1 cellular context compared by ENCODE assay signal in genomic region chr3:45665101-45665572, GRCh38.
A peak's percentile ranks its signal among the peaks of the same experiment; 100 is the strongest.
TF ChIP-seq lines count a peak whose summit lies in the region.

No MANE protein-coding gene starts in this region.

TF ChIP-seq in K562, 482 proteins besides CTCF, POLR2A, EP300 and RAD21 (continued from another document and continues in another):
- TF ChIP-seq, protein P1, sequence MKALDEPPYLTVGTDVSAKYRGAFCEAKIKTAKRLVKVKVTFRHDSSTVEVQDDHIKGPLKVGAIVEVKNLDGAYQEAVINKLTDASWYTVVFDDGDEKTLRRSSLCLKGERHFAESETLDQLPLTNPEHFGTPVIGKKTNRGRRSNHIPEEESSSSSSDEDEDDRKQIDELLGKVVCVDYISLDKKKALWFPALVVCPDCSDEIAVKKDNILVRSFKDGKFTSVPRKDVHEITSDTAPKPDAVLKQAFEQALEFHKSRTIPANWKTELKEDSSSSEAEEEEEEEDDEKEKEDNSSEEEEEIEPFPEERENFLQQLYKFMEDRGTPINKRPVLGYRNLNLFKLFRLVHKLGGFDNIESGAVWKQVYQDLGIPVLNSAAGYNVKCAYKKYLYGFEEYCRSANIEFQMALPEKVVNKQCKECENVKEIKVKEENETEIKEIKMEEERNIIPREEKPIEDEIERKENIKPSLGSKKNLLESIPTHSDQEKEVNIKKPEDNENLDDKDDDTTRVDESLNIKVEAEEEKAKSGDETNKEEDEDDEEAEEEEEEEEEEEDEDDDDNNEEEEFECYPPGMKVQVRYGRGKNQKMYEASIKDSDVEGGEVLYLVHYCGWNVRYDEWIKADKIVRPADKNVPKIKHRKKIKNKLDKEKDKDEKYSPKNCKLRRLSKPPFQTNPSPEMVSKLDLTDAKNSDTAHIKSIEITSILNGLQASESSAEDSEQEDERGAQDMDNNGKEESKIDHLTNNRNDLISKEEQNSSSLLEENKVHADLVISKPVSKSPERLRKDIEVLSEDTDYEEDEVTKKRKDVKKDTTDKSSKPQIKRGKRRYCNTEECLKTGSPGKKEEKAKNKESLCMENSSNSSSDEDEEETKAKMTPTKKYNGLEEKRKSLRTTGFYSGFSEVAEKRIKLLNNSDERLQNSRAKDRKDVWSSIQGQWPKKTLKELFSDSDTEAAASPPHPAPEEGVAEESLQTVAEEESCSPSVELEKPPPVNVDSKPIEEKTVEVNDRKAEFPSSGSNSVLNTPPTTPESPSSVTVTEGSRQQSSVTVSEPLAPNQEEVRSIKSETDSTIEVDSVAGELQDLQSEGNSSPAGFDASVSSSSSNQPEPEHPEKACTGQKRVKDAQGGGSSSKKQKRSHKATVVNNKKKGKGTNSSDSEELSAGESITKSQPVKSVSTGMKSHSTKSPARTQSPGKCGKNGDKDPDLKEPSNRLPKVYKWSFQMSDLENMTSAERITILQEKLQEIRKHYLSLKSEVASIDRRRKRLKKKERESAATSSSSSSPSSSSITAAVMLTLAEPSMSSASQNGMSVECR (CRISPR knock-in tag; IDR thresholded peaks at IDR 0.05) = no peak
- TF ChIP-seq SAFB (IDR thresholded peaks at IDR 0.05; ENCODE audit: borderline replicate concordance, low read depth, low read length) (no peak), L3MBTL2 (IDR thresholded peaks at IDR 0.05) (peak; percentile 36; the same call in 1 of the 2 replicates), ZSCAN32 (CRISPR knock-in tag; IDR thresholded peaks at IDR 0.05) (no peak), SNRNP70 (optimal IDR thresholded peaks at IDR 0.05; ENCODE audit: low read depth, low read length) (no peak), SAP30 (IDR thresholded peaks at IDR 0.05; ENCODE audit: borderline replicate concordance, insufficient read depth, low read depth, low read length, poor library complexity, severe bottlenecking) (no peak), HSF4 (CRISPR knock-in tag; IDR thresholded peaks at IDR 0.05; ENCODE audit: borderline replicate concordance) (no peak), STAG1 (CRISPR knock-in tag; IDR thresholded peaks at IDR 0.05; ENCODE audit: borderline replicate concordance) (peak; percentile 35; the same call in 1 of the 2 replicates), HDAC6 (IDR thresholded peaks at IDR 0.05; ENCODE audit: low read depth, low read length) (no peak), PCBP1 (IDR thresholded peaks at IDR 0.05; ENCODE audit: low read depth, low read length, poor library complexity, severe bottlenecking) (no peak), MCM7 (IDR thresholded peaks at IDR 0.05) (no peak), ZNF668 (CRISPR knock-in tag; IDR thresholded peaks at IDR 0.05) (no peak), E4F1 (CRISPR knock-in tag; IDR thresholded peaks at IDR 0.05; ENCODE audit: borderline replicate concordance) (no peak), ZNF134 (CRISPR knock-in tag; conservative IDR thresholded peaks at IDR 0.05) (no peak), SMC3 (conservative IDR thresholded peaks at IDR 0.05; ENCODE audit: insufficient read depth, low read depth, low read length) (peak; percentile 75), RUNX1 (IDR thresholded peaks at IDR 0.05; ENCODE audit: low read depth) (no peak), PCBP2 (IDR thresholded peaks at IDR 0.05; ENCODE audit: low read depth, low read length, poor library complexity, severe bottlenecking) (no peak), RB1 (IDR thresholded peaks at IDR 0.05; ENCODE audit: low read depth) (0 out of 2 replicates have a peak, but pooled peaks have one; percentile 22), ZNF408 (CRISPR knock-in tag; IDR thresholded peaks at IDR 0.05; ENCODE audit: low read depth) (no peak), ZBTB1 (CRISPR knock-in tag; IDR thresholded peaks at IDR 0.05; ENCODE audit: borderline replicate concordance, low read depth) (no peak), RBFOX2 (IDR thresholded peaks at IDR 0.05; ENCODE audit: low read depth, low read length) (no peak), DDX20 (tag; IDR thresholded peaks at IDR 0.05; ENCODE audit: low read depth) (no peak), MXD1 (CRISPR knock-in tag; IDR thresholded peaks at IDR 0.05; ENCODE audit: borderline replicate concordance, poor library complexity, severe bottlenecking) (no peak), ZNF609 (CRISPR knock-in tag; IDR thresholded peaks at IDR 0.05; ENCODE audit: borderline replicate concordance) (no peak), HMG20B (CRISPR knock-in tag; IDR thresholded peaks at IDR 0.05) (no peak)
- TF ChIP-seq, protein P2, sequence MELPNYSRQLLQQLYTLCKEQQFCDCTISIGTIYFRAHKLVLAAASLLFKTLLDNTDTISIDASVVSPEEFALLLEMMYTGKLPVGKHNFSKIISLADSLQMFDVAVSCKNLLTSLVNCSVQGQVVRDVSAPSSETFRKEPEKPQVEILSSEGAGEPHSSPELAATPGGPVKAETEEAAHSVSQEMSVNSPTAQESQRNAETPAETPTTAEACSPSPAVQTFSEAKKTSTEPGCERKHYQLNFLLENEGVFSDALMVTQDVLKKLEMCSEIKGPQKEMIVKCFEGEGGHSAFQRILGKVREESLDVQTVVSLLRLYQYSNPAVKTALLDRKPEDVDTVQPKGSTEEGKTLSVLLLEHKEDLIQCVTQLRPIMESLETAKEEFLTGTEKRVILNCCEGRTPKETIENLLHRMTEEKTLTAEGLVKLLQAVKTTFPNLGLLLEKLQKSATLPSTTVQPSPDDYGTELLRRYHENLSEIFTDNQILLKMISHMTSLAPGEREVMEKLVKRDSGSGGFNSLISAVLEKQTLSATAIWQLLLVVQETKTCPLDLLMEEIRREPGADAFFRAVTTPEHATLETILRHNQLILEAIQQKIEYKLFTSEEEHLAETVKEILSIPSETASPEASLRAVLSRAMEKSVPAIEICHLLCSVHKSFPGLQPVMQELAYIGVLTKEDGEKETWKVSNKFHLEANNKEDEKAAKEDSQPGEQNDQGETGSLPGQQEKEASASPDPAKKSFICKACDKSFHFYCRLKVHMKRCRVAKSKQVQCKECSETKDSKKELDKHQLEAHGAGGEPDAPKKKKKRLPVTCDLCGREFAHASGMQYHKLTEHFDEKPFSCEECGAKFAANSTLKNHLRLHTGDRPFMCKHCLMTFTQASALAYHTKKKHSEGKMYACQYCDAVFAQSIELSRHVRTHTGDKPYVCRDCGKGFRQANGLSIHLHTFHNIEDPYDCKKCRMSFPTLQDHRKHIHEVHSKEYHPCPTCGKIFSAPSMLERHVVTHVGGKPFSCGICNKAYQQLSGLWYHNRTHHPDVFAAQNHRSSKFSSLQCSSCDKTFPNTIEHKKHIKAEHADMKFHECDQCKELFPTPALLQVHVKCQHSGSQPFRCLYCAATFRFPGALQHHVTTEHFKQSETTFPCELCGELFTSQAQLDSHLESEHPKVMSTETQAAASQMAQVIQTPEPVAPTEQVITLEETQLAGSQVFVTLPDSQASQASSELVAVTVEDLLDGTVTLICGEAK (IDR thresholded peaks at IDR 0.05) = no peak
- TF ChIP-seq, protein P2 (CRISPR knock-in tag; IDR thresholded peaks at IDR 0.05) = no peak
- TF ChIP-seq, protein P3, sequence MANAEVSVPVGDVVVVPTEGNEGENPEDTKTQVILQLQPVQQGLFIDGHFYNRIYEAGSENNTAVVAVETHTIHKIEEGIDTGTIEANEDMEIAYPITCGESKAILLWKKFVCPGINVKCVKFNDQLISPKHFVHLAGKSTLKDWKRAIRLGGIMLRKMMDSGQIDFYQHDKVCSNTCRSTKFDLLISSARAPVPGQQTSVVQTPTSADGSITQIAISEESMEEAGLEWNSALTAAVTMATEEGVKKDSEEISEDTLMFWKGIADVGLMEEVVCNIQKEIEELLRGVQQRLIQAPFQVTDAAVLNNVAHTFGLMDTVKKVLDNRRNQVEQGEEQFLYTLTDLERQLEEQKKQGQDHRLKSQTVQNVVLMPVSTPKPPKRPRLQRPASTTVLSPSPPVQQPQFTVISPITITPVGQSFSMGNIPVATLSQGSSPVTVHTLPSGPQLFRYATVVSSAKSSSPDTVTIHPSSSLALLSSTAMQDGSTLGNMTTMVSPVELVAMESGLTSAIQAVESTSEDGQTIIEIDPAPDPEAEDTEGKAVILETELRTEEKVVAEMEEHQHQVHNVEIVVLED (CRISPR knock-in tag; IDR thresholded peaks at IDR 0.05) = no peak
- TF ChIP-seq, protein P4, sequence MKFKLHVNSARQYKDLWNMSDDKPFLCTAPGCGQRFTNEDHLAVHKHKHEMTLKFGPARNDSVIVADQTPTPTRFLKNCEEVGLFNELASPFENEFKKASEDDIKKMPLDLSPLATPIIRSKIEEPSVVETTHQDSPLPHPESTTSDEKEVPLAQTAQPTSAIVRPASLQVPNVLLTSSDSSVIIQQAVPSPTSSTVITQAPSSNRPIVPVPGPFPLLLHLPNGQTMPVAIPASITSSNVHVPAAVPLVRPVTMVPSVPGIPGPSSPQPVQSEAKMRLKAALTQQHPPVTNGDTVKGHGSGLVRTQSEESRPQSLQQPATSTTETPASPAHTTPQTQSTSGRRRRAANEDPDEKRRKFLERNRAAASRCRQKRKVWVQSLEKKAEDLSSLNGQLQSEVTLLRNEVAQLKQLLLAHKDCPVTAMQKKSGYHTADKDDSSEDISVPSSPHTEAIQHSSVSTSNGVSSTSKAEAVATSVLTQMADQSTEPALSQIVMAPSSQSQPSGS (CRISPR knock-in tag; IDR thresholded peaks at IDR 0.05) = no peak
